15 cellular contexts compared by ENCODE assay signal in genomic region chr1:180643693-180644092, GRCh38. TPM values are rescaled to one million over a fixed set of nuclear protein-coding genes. Genes with fewer than 3 reads are reported as not detected.
A peak's percentile ranks its signal among the peaks of the same experiment; 100 is the strongest.
DNase-seq lines count a peak whose midpoint lies in the region; ATAC-seq and TF ChIP-seq lines count a peak whose summit lies in the region.
"Had no signal": no experiment of that assay in that cellular context is flagged by ENCODE, and none has a peak within 500 bp of the region (broad histone marks: within the 10 kb centered on the region; RNA-seq: fewer than 3 reads in every experiment).

No MANE protein-coding gene starts in this region.

- TF ChIP-seq POLR2A in gastroesophageal sphincter (IDR thresholded peaks at IDR 0.05) = no peak

- peaks cover 0 to 6% of the 10 kb centered on the region in 2 donors for H3K36me3 ChIP-seq in gastroesophageal sphincter
- no peaks in the 10 kb centered on the region for H3K36me3 ChIP-seq in naive thymus-derived CD4-positive, alpha-beta T cell (ENCODE audit: control insufficient read depth in 2 of 3, insufficient read depth in 3 of 3, low read length in 3 of 3)
- H3K36me3 ChIP-seq: suprapubic skin had no signal

- H3K27me3 Mint-ChIP-seq in naive thymus-derived CD4-positive, alpha-beta T cell = no peaks in the 10 kb centered on the region

- H3K9me3 Mint-ChIP-seq in naive thymus-derived CD4-positive, alpha-beta T cell = peaks cover 0 to 2% (median 0%) of the 10 kb centered on the region in 11 donors

- no peak for TF ChIP-seq EP300 in gastroesophageal sphincter (IDR thresholded peaks at IDR 0.05)

- peak; percentile 51 for DNase-seq in NCI-H2196 (lab: John Stamatoyannopoulos, UW; ENCODE audit: unreplicated experiment)
- no peak for DNase-seq in NCI-H2196 treated with DMSO at 0.1 percent for 48 hours (lab: John Stamatoyannopoulos, UW; ENCODE audit: unreplicated experiment)
- DNase-seq in NCI-H2107 (lab: John Stamatoyannopoulos, UW) = peak; percentile 9
- DNase-seq in choroid plexus epithelial cell (ENCODE audit: low read depth) = peak; percentile 61
- DNase-seq in renal cortical epithelial cell (ENCODE audit: low read depth) = peak; percentile 76
- no peak for DNase-seq in naive thymus-derived CD4-positive, alpha-beta T cell
- no peak for DNase-seq in activated T-cell treated with anti-CD3 and anti-CD28 coated beads for 4 hours
- DNase-seq: aorta, DND-41, NCI-H187 treated with DMSO at 0.1 percent for 48 hours, SHP77 treated with DMSO at 0.1 percent for 48 hours had no signal

- no peak for TF ChIP-seq CTCF in choroid plexus epithelial cell (conservative IDR thresholded peaks at IDR 0.05; ENCODE audit: low read depth, low read length)
- no peak for TF ChIP-seq CTCF in gastroesophageal sphincter (IDR thresholded peaks at IDR 0.05)

- no peak for ATAC-seq in gastroesophageal sphincter
- ATAC-seq in naive thymus-derived CD4-positive, alpha-beta T cell = no peak
- ATAC-seq: sciatic nerve had no signal

- H3K4me3 Mint-ChIP-seq in naive thymus-derived CD4-positive, alpha-beta T cell = no peak overlapping the region

- H3K27ac Mint-ChIP-seq in naive thymus-derived CD4-positive, alpha-beta T cell = no peak overlapping the region

- WGBS in gastroesophageal sphincter (ENCODE audit: low coverage in 1 of 2), 2 donors = 15 to 17% methylated on average over 1 of the region's 1 CpG

- intact Hi-C loops in naive thymus-derived CD4-positive, alpha-beta T cell (cut with micrococcal nuclease) = no loop called here

- H3K4me3 ChIP-seq in choroid plexus epithelial cell (ENCODE audit: low read depth, low read length) (no peak overlapping the region), gastroesophageal sphincter (no peak overlapping the region)
- no peak overlapping the region for H3K4me3 ChIP-seq in naive thymus-derived CD4-positive, alpha-beta T cell (ENCODE audit: low read length)
- H3K4me3 ChIP-seq: suprapubic skin had no signal

- H3K27ac ChIP-seq in gastroesophageal sphincter = no peak overlapping the region
- H3K27ac ChIP-seq in naive thymus-derived CD4-positive, alpha-beta T cell (ENCODE audit: low read depth, low read length) = no peak overlapping the region
- H3K27ac ChIP-seq: suprapubic skin, VCaP had no signal

- no peaks in the 10 kb centered on the region for H3K27me3 ChIP-seq in gastroesophageal sphincter
- H3K27me3 ChIP-seq in naive thymus-derived CD4-positive, alpha-beta T cell (ENCODE audit: control insufficient read depth in 2 of 2, insufficient read depth in 2 of 2, low read length in 2 of 2) = no peaks in the 10 kb centered on the region
- H3K27me3 ChIP-seq: suprapubic skin had no signal

- peaks cover 7 to 57% (median 41%) of the 10 kb centered on the region in 7 donors for H3K4me1 Mint-ChIP-seq in naive thymus-derived CD4-positive, alpha-beta T cell

- no peaks in the 10 kb centered on the region for H3K9me3 ChIP-seq in gastroesophageal sphincter
- no peaks in the 10 kb centered on the region for H3K9me3 ChIP-seq in naive thymus-derived CD4-positive, alpha-beta T cell (ENCODE audit: control insufficient read depth in 2 of 3, low read length in 3 of 3)
- H3K9me3 ChIP-seq: suprapubic skin had no signal

- H3K36me3 Mint-ChIP-seq in naive thymus-derived CD4-positive, alpha-beta T cell = peaks cover 4 to 39% (median 18%) of the 10 kb centered on the region in 5 donors

- POLR2A ChIA-PET in naive thymus-derived CD4-positive, alpha-beta T cell (lab: Charles Lee) = no interaction called here

- CTCF ChIA-PET in naive thymus-derived CD4-positive, alpha-beta T cell (lab: Charles Lee) = no interaction called here

- H3K4me1 ChIP-seq in gastroesophageal sphincter = peaks cover 3 to 17% (median 6%) of the 10 kb centered on the region in 3 donors
- H3K4me1 ChIP-seq in naive thymus-derived CD4-positive, alpha-beta T cell (ENCODE audit: control insufficient read depth in 2 of 2, insufficient read depth in 2 of 2, low read length in 2 of 2) = no peaks in the 10 kb centered on the region

RNA-seq across cellular contexts. Expression of gene XPR1, which starts 11.9 kb away (rescaled TPM):
- total RNA-seq in renal cortical epithelial cell = 35.4 and 53.6 TPM in 2 replicates
- total RNA-seq in gastroesophageal sphincter = 10 to 100 TPM; 17.2 to 28.3 (median 26.6) TPM
- total RNA-seq in naive thymus-derived CD4-positive, alpha-beta T cell = 10 to 100 TPM; 12.9 to 19.7 (median 15.4) TPM
- polyA plus RNA-seq in naive thymus-derived CD4-positive, alpha-beta T cell = 1 to 10 TPM; 5.4 to 6.5 TPM

Comparison
In these comparisons a context has a peak if more than half of its experiments do, and no peak if none do; other contexts are left out.
1. DNase-seq: peak in NCI-H2196 (single experiment), NCI-H2107 (single experiment), choroid plexus epithelial cell (single experiment) and renal cortical epithelial cell (single experiment); none in NCI-H2196 treated with DMSO at 0.1 percent for 48 hours (single experiment), naive thymus-derived CD4-positive, alpha-beta T cell (0 of 9) and activated T-cell treated with anti-CD3 and anti-CD28 coated beads for 4 hours (single experiment).